Comparison of ENCODE assay signal across 8 cellular contexts in the genomic region with DNA sequence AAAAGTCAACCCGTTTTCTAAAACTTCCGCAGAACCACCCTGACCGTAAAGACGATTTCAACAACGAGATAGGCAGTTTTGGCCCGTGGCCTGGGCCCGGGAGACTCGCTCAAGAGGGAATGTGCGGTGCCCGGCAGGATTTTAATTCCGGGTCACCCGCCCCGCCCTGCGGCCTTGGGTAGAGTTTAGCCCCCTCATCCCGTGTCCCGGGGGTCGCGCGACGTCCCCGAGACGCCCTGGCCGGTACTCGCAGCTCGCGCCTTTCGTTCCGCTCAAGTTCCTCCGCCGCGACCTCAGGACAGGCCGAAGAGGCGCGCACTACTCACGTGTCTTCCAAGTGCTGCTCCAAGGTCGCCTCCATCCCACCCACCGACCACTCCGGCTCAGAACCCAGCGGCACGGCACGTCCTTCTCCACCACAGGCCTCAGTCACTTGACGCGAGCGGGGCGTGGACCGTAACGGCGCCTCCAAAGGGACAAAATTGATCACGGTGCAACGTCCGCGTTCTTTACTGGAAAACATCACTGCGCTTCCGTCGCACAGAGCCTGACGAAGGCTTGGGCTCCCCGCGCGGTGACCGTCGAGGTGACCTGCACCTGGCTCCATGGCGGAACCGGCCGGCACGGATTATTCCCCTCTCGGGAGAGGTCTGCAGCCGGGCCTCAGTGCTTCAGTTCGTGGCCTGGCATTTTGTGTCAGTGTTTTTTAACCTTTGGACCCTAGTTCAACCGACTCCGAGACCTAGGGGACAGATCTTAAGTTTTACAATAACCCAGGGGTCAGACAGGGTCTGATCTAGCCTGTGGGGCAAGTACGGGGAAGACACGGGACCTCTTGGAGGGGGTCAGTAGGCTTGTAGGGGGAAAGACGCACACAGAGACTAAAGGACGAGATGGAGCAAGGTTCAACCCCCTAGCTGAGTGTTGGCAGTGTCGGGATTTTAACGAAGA. TPM values are rescaled to one million over a fixed set of nuclear protein-coding genes. Genes with fewer than 3 reads are reported as not detected.
DNase-seq lines count a peak whose midpoint lies in the region; ATAC-seq, FAIRE-seq and TF ChIP-seq lines count a peak whose summit lies in the region.

A gene (minus strand): TSS at position 435 of the 951 bp plus-strand sequence. CDS start 74 bp downstream, at position 361.

- peak within 1 kb of the TSS; percentile 83 for H3K4me3 ChIP-seq in WI38 (ENCODE audit: low read depth, low read length)
- peak within 1 kb of the TSS; percentile 100 for H3K4me3 ChIP-seq in bronchial epithelial cell (ENCODE audit: low read depth, low read length)
- H3K4me3 ChIP-seq in small intestine (ENCODE audit: low read depth in 1 of 2, low read length in 2 of 2): peak within 1 kb of the TSS; percentile 77 to 86

- H3K27me3 ChIP-seq in bronchial epithelial cell (ENCODE audit: control insufficient read depth, insufficient read depth, low read length) (no peaks in the 10 kb centered on the region), small intestine (ENCODE audit: control insufficient read depth in 2 of 2, insufficient read depth in 2 of 2, low read length in 2 of 2) (no peaks in the 10 kb centered on the region)

- peak; percentile 87 for ATAC-seq in GM18867 (IDR thresholded peaks at IDR 0.05; ENCODE audit: unreplicated experiment)
- peak; percentile 80 for ATAC-seq in HG03103 (IDR thresholded peaks at IDR 0.05; ENCODE audit: low read depth, unreplicated experiment)

- 0 to 1% (median 0%) methylated on average over 76 of the region's 76 CpGs for WGBS in small intestine, 3 donors

- H3K36me3 ChIP-seq in bronchial epithelial cell (ENCODE audit: control insufficient read depth, insufficient read depth, low read length) (peaks cover 9% of the 10 kb centered on the region), small intestine (ENCODE audit: control insufficient read depth in 2 of 2, insufficient read depth in 2 of 2, low read length in 2 of 2) (peaks cover 6 to 14% of the 10 kb centered on the region in 2 donors)

- H3K9me3 ChIP-seq in small intestine (ENCODE audit: control insufficient read depth, low read depth): no peaks in the 10 kb centered on the region

- FAIRE-seq in bronchial epithelial cell (lab: Jason Lieb, UNC): no peak
- no peak for FAIRE-seq in small intestine (lab: Jason Lieb, UNC)

- H3K4me1 ChIP-seq in small intestine (ENCODE audit: control insufficient read depth in 2 of 2, insufficient read depth in 1 of 2, low read depth in 1 of 2, low read length in 1 of 2): peaks cover 0 to 3% of the 10 kb centered on the region in 2 donors

- DNase-seq in ACHN (peak; percentile 87), NCI-H2196 (lab: John Stamatoyannopoulos, UW; ENCODE audit: unreplicated experiment) (peak; percentile 92), bronchial epithelial cell (ENCODE audit: low read depth) (peak; percentile 81), iPS-NIHi11 (ENCODE audit: low spot score) (peak; percentile 83), small intestine (peak; percentile 94)

- no peak for TF ChIP-seq CTCF in WI38 (IDR thresholded peaks at IDR 0.05; ENCODE audit: low read depth, low read length)
- no peak for TF ChIP-seq CTCF in bronchial epithelial cell (IDR thresholded peaks at IDR 0.05; ENCODE audit: insufficient read depth, low read length, severe bottlenecking)

- H3K27ac ChIP-seq in small intestine (ENCODE audit: low read depth in 1 of 2, low read length in 1 of 2): peak within 1 kb of the TSS; percentile 73 to 97

- in situ Hi-C loops in ACHN (cut with HindIII; ENCODE audit: low pct_ligation_motif_present, low pct_unique_long_range_greater_than_20kb, low sequenced_read_pairs): no loop called here

RNA-seq across cellular contexts. Expression of the gene that starts here (rescaled TPM):
- total RNA-seq in bronchial epithelial cell: 29.5 and 73.7 TPM in 2 replicates
- 100 to 1,000 TPM; 288 to 345 (median 323) TPM for polyA plus RNA-seq in small intestine

Comparison
In these comparisons a context has a peak if more than half of its experiments do, and no peak if none do; other contexts are left out.
1. Peak in every context shown above with its lines: DNase-seq, ATAC-seq, H3K4me3 ChIP-seq and H3K27ac ChIP-seq.